ENCODE assay signal across 9 cellular contexts in genomic region chr14:37848985-37849605, GRCh38.
"Had no signal": no experiment of that assay in that cellular context is flagged by ENCODE, and none has a peak within 500 bp of the region (broad histone marks: within the 10 kb centered on the region; RNA-seq: fewer than 3 reads in every experiment).

No MANE protein-coding gene starts in this region.

- H3K9ac ChIP-seq: GM23248, KMS-11 had no signal

- H3K36me3 ChIP-seq: HAP-1 had no signal

- H3K4me3 ChIP-seq: GM23248, HAP-1 had no signal

- H3K4me1 ChIP-seq: HAP-1 had no signal

- DNase-seq: GM23248, GOT3, H7, HFFc6, KBM-7 had no signal

- H3K4me2 ChIP-seq: KMS-11 had no signal

- H3K27ac ChIP-seq: GM23248, KMS-11 had no signal

- FAIRE-seq: HTR-8/SVneo had no signal

- H3K9me3 ChIP-seq: HAP-1 had no signal

- ATAC-seq: HCT116 had no signal

- H2AFZ ChIP-seq: GM23248 had no signal
